13 cellular contexts compared by ENCODE assay signal in the genomic region with DNA sequence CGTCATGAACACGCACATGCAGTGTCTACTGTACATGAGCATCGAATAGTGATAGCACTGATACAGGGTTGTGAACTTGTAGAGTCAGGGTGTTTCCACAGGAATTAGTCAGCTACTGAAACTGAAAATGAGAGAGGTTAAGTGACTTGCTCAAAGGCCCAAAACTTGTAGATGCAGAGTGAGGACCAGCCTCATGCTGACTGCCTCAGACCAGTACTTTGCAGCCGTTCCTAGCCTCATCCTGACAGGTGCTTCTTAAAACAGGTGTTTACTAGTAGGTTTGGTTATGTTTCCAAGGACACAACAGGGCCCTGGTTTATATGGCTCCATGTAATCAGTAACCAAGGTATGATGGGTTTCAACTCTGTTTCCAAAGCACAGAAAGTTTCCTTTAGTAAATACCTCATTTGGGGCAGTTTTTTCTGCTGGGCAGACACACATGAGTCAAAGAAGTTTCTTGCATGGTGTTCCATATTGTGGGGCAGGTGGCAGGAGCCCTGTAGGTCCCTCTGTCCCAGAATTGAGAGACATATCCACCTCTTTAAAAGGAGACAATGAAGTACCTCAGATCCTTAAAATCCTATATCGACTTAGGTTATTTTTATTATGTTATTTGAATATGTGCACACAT. TPM values are rescaled to one million over a fixed set of nuclear protein-coding genes. Genes with fewer than 3 reads are reported as not detected.
DNase-seq lines count a peak whose midpoint lies in the region; ATAC-seq, FAIRE-seq and TF ChIP-seq lines count a peak whose summit lies in the region.
"Had no signal": no experiment of that assay in that cellular context is flagged by ENCODE, and none has a peak within 500 bp of the region (broad histone marks: within the 10 kb centered on the region; RNA-seq: fewer than 3 reads in every experiment).

No MANE protein-coding gene starts in this region.

- no peak for FAIRE-seq in bronchial epithelial cell (lab: Jason Lieb, UNC)
- FAIRE-seq: HTR-8/SVneo had no signal

- no peak overlapping the region for H3K27ac ChIP-seq in neural progenitor cell
- H3K27ac ChIP-seq in breast epithelium, result no peak overlapping the region
- H3K27ac ChIP-seq: 22Rv1, skin epidermis had no signal

- H3K36me3 Mint-ChIP-seq in neural progenitor cell, result peaks cover 6% of the 10 kb centered on the region

- no peaks in the 10 kb centered on the region for H3K27me3 ChIP-seq in bronchial epithelial cell (ENCODE audit: control insufficient read depth, insufficient read depth, low read length)
- H3K27me3 ChIP-seq in neural progenitor cell, result no peaks in the 10 kb centered on the region
- peaks cover 0 to 9% of the 10 kb centered on the region in 2 donors for H3K27me3 ChIP-seq in breast epithelium

- H3K27me3 Mint-ChIP-seq in neural progenitor cell (ENCODE audit: insufficient read depth, low read depth), result peaks cover 2% of the 10 kb centered on the region

- H3K4me3 Mint-ChIP-seq in neural progenitor cell, result no peak overlapping the region

- no peak for TF ChIP-seq POLR2A in breast epithelium (IDR thresholded peaks at IDR 0.05)

- no peaks in the 10 kb centered on the region for H3F3A ChIP-seq in neural progenitor cell (ENCODE audit: low read depth)

- no peaks in the 10 kb centered on the region for H4K20me1 ChIP-seq in neural progenitor cell (ENCODE audit: low read depth)

- H3K9me3 Mint-ChIP-seq in neural progenitor cell, result no peaks in the 10 kb centered on the region

- intact Hi-C loops in breast epithelium (cut with DNase I; ENCODE audit: low total_unique reads), result no loop called here

- H3K9me3 ChIP-seq in neural progenitor cell (ENCODE audit: low read depth), result no peaks in the 10 kb centered on the region
- no peaks in the 10 kb centered on the region for H3K9me3 ChIP-seq in breast epithelium

- no peak overlapping the region for H3K9ac ChIP-seq in neural progenitor cell

- H3K4me1 ChIP-seq in neural progenitor cell, result no peaks in the 10 kb centered on the region
- H3K4me1 ChIP-seq in breast epithelium, result no peaks in the 10 kb centered on the region

- no peak overlapping the region for H3K4me2 ChIP-seq in neural progenitor cell

- no peaks in the 10 kb centered on the region for H3K4me1 Mint-ChIP-seq in neural progenitor cell

- H2AFZ ChIP-seq in neural progenitor cell (replicated peaks), result no peak overlapping the region

- no peaks in the 10 kb centered on the region for H3K36me3 ChIP-seq in bronchial epithelial cell (ENCODE audit: control insufficient read depth, insufficient read depth, low read length)
- H3K36me3 ChIP-seq in neural progenitor cell, result no peaks in the 10 kb centered on the region
- no peaks in the 10 kb centered on the region for H3K36me3 ChIP-seq in breast epithelium

- H3K4me3 ChIP-seq in bronchial epithelial cell (ENCODE audit: low read depth, low read length) (no peak overlapping the region), neural progenitor cell (no peak overlapping the region), breast epithelium (no peak overlapping the region)
- H3K4me3 ChIP-seq: lung, skin epidermis had no signal

- TF ChIP-seq CTCF in bronchial epithelial cell (IDR thresholded peaks at IDR 0.05; ENCODE audit: insufficient read depth, low read length, severe bottlenecking) (no peak), neural progenitor cell (IDR thresholded peaks at IDR 0.05) (no peak), breast epithelium (IDR thresholded peaks at IDR 0.05) (no peak)

- H3K27ac Mint-ChIP-seq in neural progenitor cell, result no peak overlapping the region

- DNase-seq in DMS53 (lab: John Stamatoyannopoulos, UW) (peak; percentile 57), DMS53 treated with DMSO at 0.1 percent for 48 hours (lab: John Stamatoyannopoulos, UW; ENCODE audit: unreplicated experiment) (no peak), bronchial epithelial cell (ENCODE audit: low read depth) (peak; percentile 63), neural progenitor cell (ENCODE audit: low spot score) (no peak), GM19238 (ENCODE audit: insufficient read length, low spot score) (no peak), breast epithelium (ENCODE audit: low spot score in 2 of 2) (no peak)
- DNase-seq: NCI-H446 had no signal

- ATAC-seq in GM21390 (IDR thresholded peaks at IDR 0.05; ENCODE audit: unreplicated experiment), result peak; percentile 93
- ATAC-seq in HG03103 (IDR thresholded peaks at IDR 0.05; ENCODE audit: low read depth, unreplicated experiment), result peak; percentile 97

- no peaks in the 10 kb centered on the region for H3K79me2 ChIP-seq in neural progenitor cell (ENCODE audit: low read depth)

RNA-seq across cellular contexts. Expression of gene FGF9, which starts 16.0 kb away (rescaled TPM):
- under 0.01 and 0.79 TPM in 2 replicates for total RNA-seq in bronchial epithelial cell
- total RNA-seq in neural progenitor cell (ENCODE audit: low replicate concordance), result 2.1 and 2.4 TPM in 2 replicates
- total RNA-seq in breast epithelium, result 1 to 10 TPM in 1 of 3 donors, under 1 TPM in 1, not detected in 1; 0.32 to 1.2 TPM

Comparison
In these comparisons a context has a peak if more than half of its experiments do, and no peak if none do; other contexts are left out.
1. DNase-seq: peak in DMS53 (single experiment) and bronchial epithelial cell (single experiment); none in DMS53 treated with DMSO at 0.1 percent for 48 hours (single experiment), neural progenitor cell (single experiment), GM19238 (single experiment) and breast epithelium (0 of 2).